Comparison of ENCODE assay signal across 33 cellular contexts in the genomic region with DNA sequence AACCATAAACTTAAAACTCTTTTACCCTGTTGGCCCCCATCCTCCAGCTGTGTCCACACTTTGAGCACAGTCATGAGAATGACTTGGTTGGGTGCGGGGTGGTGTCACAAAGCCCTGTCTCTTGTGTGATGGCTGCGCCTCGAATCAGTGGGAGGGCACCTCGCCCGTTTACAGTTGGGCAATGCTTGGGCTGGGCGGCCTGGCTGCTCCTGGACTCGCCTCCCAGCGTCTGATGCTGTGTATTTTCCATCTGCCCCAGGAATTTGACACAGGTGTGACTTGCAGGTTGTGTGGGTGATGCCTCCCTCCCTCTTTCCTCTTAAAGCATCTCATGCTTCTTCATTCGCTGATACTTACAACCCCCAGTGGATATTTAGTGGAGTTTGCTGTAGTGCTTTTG. TPM values are rescaled to one million over a fixed set of nuclear protein-coding genes. Genes with fewer than 3 reads are reported as not detected.
A peak's percentile ranks its signal among the peaks of the same experiment; 100 is the strongest.
DNase-seq lines count a peak whose midpoint lies in the region; ATAC-seq and TF ChIP-seq lines count a peak whose summit lies in the region.
"Had no signal": no experiment of that assay in that cellular context is flagged by ENCODE, and none has a peak within 500 bp of the region (broad histone marks: within the 10 kb centered on the region; RNA-seq: fewer than 3 reads in every experiment).

No MANE protein-coding gene starts in this region.

- H3K27me3 Mint-ChIP-seq in Caco-2 (ENCODE audit: insufficient read depth, unreplicated experiment), result no peaks in the 10 kb centered on the region
- H3K27me3 Mint-ChIP-seq in immature natural killer cell (ENCODE audit: low read depth in 3 of 3), result peaks cover 0 to 13% (median 1%) of the 10 kb centered on the region in 3 donors
- H3K27me3 Mint-ChIP-seq: activated naive CD8-positive, alpha-beta T cell treated with anti-CD3 and anti-CD28 coated beads for 36 hours; central memory CD8-positive, alpha-beta T cell; stimulated activated naive CD8-positive, alpha-beta T cell treated with anti-CD3 and anti-CD28 coated beads, Interleukin-15, Interleukin-2, amounts not matched to agents 100 ng/mL and 50 ng/mL, for 24 hours had no signal

- POLR2A ChIA-PET in Caco-2 (lab: Charles Lee), result no interaction called here

- H3K4me1 Mint-ChIP-seq in Caco-2 (ENCODE audit: low read depth, unreplicated experiment) (peaks cover 50% of the 10 kb centered on the region), immature natural killer cell (peaks cover 58 to 65% of the 10 kb centered on the region in 2 donors)
- H3K4me1 Mint-ChIP-seq: activated naive CD8-positive, alpha-beta T cell treated with anti-CD3 and anti-CD28 coated beads for 36 hours had no signal

- H3K36me3 ChIP-seq in Caco-2 (ENCODE audit: control insufficient read depth, insufficient read depth, low read length), result peaks cover 8% of the 10 kb centered on the region
- H3K36me3 ChIP-seq: neural progenitor cell had no signal

- peaks cover 40% of the 10 kb centered on the region for H3K36me3 Mint-ChIP-seq in Caco-2 (ENCODE audit: insufficient read depth, unreplicated experiment)
- H3K36me3 Mint-ChIP-seq in immature natural killer cell, result peaks cover 11 to 46% (median 12%) of the 10 kb centered on the region in 3 donors
- H3K36me3 Mint-ChIP-seq: activated naive CD8-positive, alpha-beta T cell treated with anti-CD3 and anti-CD28 coated beads for 36 hours had no signal

- H3K9me3 ChIP-seq in Caco-2, result no peaks in the 10 kb centered on the region; the same call in 1 of the 2 replicates
- H3K9me3 ChIP-seq: MG63, sigmoid colon, tibial nerve had no signal

- TF ChIP-seq CTCF in Caco-2 (IDR thresholded peaks at IDR 0.05; ENCODE audit: insufficient read depth in 1 of 2, low read depth in 1 of 2, low read length in 1 of 2, severe bottlenecking in 1 of 2, unreplicated experiment in 1 of 2), result no peak

- H3K9me3 Mint-ChIP-seq in Caco-2 (ENCODE audit: unreplicated experiment), result no peaks in the 10 kb centered on the region
- no peaks in the 10 kb centered on the region for H3K9me3 Mint-ChIP-seq in immature natural killer cell
- H3K9me3 Mint-ChIP-seq: activated naive CD8-positive, alpha-beta T cell treated with anti-CD3 and anti-CD28 coated beads for 36 hours; central memory CD8-positive, alpha-beta T cell; neural progenitor cell; stimulated activated naive CD8-positive, alpha-beta T cell treated with anti-CD3 and anti-CD28 coated beads, Interleukin-15, Interleukin-2, amounts not matched to agents 100 ng/mL and 50 ng/mL, for 24 hours had no signal

- H3K4me3 Mint-ChIP-seq in Caco-2 (ENCODE audit: unreplicated experiment), result no peak overlapping the region
- peak overlapping the region in 1 of 5 donors; percentile 42 for H3K4me3 Mint-ChIP-seq in immature natural killer cell
- H3K4me3 Mint-ChIP-seq: activated naive CD8-positive, alpha-beta T cell treated with anti-CD3 and anti-CD28 coated beads for 36 hours; central memory CD8-positive, alpha-beta T cell; neural progenitor cell; stimulated activated naive CD8-positive, alpha-beta T cell treated with anti-CD3 and anti-CD28 coated beads, Interleukin-15, Interleukin-2, amounts not matched to agents 100 ng/mL and 50 ng/mL, for 24 hours had no signal

- H3K27me3 ChIP-seq in Caco-2 (replicated peaks; ENCODE audit: control insufficient read depth, insufficient read depth, low read length), result no peaks in the 10 kb centered on the region
- H3K27me3 ChIP-seq: BLaER1, MG63, neural progenitor cell, sigmoid colon, tibial nerve had no signal

- DNase-seq in Caco-2, result no peak
- peak; percentile 62 for DNase-seq in NCI-H510A (lab: John Stamatoyannopoulos, UW)
- no peak for DNase-seq in immature natural killer cell
- no peak for DNase-seq in NCI-H2107 treated with DMSO at 0.1 percent for 48 hours (lab: John Stamatoyannopoulos, UW; ENCODE audit: unreplicated experiment)
- no peak for DNase-seq in activated gamma-delta T cell (lab: John Stamatoyannopoulos, UW)
- DNase-seq: activated CD4-positive, alpha-beta T cell treated with anti-CD3 and anti-CD28 coated beads for 4 hours; activated effector memory CD4-positive, alpha-beta T cell treated with Interleukin-2 at 50 U/mL for 16 hours; activated naive CD8-positive, alpha-beta T cell treated with anti-CD3 and anti-CD28 coated beads for 36 hours; dermis blood vessel endothelial cell; DMS79; GDM1; MG63; NCI-H2081; NCI-H345; NCI-H774; RPMI8226; sigmoid colon had no signal

- peak overlapping the region; percentile 29 for H3K27ac Mint-ChIP-seq in Caco-2 (ENCODE audit: unreplicated experiment)
- peak overlapping the region; percentile 3 to 62 (median 48) for H3K27ac Mint-ChIP-seq in immature natural killer cell
- H3K27ac Mint-ChIP-seq: activated naive CD8-positive, alpha-beta T cell treated with anti-CD3 and anti-CD28 coated beads for 36 hours; stimulated activated naive CD8-positive, alpha-beta T cell treated with anti-CD3 and anti-CD28 coated beads, Interleukin-15, Interleukin-2, amounts not matched to agents 100 ng/mL and 50 ng/mL, for 24 hours had no signal

- H3K4me3 ChIP-seq in Caco-2 (ENCODE audit: low read depth, low read length) (no peak overlapping the region), skin epidermis (no peak overlapping the region)
- H3K4me3 ChIP-seq: BLaER1, K562, MG63, neural progenitor cell, sigmoid colon, tibial nerve had no signal

- H3K27ac ChIP-seq in skin epidermis, result peak overlapping the region in 15 of 21 experiments; percentile 1 to 83 (median 72)
- H3K27ac ChIP-seq: neural progenitor cell, sigmoid colon, VCaP had no signal

- intact Hi-C loops in Caco-2 (cut with micrococcal nuclease; ENCODE audit: unreplicated experiment), result no loop called here

- BruUV-seq in Caco-2 (replicated peaks; lab: Mats Ljungman, UMichigan), result no TSS peak

- CTCF ChIA-PET in Caco-2 (lab: Charles Lee), result no interaction called here

- H3K4me1 ChIP-seq in Caco-2, result peaks cover 49% of the 10 kb centered on the region
- H3K4me1 ChIP-seq: neural progenitor cell, sigmoid colon had no signal

- no peak for ATAC-seq in HG03521 (IDR thresholded peaks at IDR 0.05; ENCODE audit: unreplicated experiment)
- ATAC-seq: K562, SK-N-SH treated with all-trans-retinoic acid at 6 μM for 48 hours had no signal

RNA-seq across cellular contexts. Expression of a gene that starts 33.7 kb away (rescaled TPM):
- total RNA-seq in Caco-2 (2022), result 26.0 and 28.0 TPM in 2 replicates
- 100 to 1,000 TPM in 1 of 3 donors, 10 to 100 TPM in 2; 88.9 to 172 (median 93.4) TPM for polyA plus RNA-seq in immature natural killer cell

RNA-seq across cellular contexts. Expression of a gene that starts 39.1 kb away (rescaled TPM):
- not detected in 2 replicates for total RNA-seq in Caco-2 (2022)
- polyA plus RNA-seq in immature natural killer cell, result not detected
- total RNA-seq: activated naive CD8-positive, alpha-beta T cell treated with anti-CD3 and anti-CD28 coated beads for 36 hours; astrocyte; dermis blood vessel endothelial cell; glomerular endothelial cell; H4; K562; lung microvascular endothelial cell; sigmoid colon; T-helper 2 cell treated with Interferon-gamma antibody and Interleukin-4, amounts not matched to agents 100 ng/mL and 5 ng/mL, for 36 hours; tibial nerve had no signal
- polyA plus RNA-seq: K562, keratinocyte, sigmoid colon had no signal
